ENCODE assay signal across 12 cellular contexts in the genomic region with DNA sequence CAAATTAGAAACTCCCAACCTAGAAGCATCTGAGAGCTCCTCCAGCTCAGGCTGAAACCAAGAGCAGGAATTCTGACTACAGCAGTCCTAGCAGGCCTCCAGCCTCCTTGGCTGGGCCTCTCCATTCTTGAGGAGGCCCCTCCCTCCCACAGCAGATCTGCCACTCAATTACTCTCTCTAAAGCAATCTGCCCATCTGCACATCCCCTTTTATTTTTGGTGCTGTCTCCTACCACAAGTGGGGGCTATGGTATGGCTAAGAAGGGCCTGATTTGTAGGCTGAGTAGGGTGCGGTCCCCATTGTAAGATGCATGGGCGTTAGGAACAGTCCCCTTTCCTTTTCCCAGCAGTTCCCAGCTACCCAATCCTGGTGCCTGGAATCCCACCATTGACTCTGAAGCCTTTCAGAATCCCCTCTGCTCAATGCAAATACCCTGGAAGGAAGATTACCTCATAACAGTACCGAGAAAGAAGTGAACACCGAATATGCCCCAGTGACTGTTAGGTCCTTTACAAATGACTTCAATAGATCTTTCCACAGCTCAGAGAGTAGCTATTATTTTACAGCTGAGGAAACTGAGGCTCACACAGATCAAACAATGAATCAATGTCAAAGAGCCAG. TPM values are rescaled to one million over a fixed set of nuclear protein-coding genes. Genes with fewer than 3 reads are reported as not detected.
DNase-seq lines count a peak whose midpoint lies in the region; ATAC-seq and TF ChIP-seq lines count a peak whose summit lies in the region.
"Had no signal": no experiment of that assay in that cellular context is flagged by ENCODE, and none has a peak within 500 bp of the region (broad histone marks: within the 10 kb centered on the region; RNA-seq: fewer than 3 reads in every experiment).

No MANE protein-coding gene starts in this region.

- no peaks in the 10 kb centered on the region for H3K36me3 Mint-ChIP-seq in naive B cell
- H3K36me3 Mint-ChIP-seq in CD4-positive, alpha-beta T cell (ENCODE audit: low read depth), result no peaks in the 10 kb centered on the region
- H3K36me3 Mint-ChIP-seq: type B pancreatic cell had no signal

- 0 out of 2 replicates have a peak overlapping the region, but pooled peaks have one; percentile 8 for H2AFZ ChIP-seq in Loucy (ENCODE audit: low read length)

- no peaks in the 10 kb centered on the region for H3K9me2 ChIP-seq in Loucy (replicated peaks; ENCODE audit: low read depth, low read length)

- ATAC-seq in naive B cell (ENCODE audit: low read depth in 2 of 2), result peak; percentile 34 to 52
- no peak for ATAC-seq in CD4-positive, alpha-beta T cell (ENCODE audit: poor library complexity)
- no peak for ATAC-seq in HG02678 (IDR thresholded peaks at IDR 0.05; ENCODE audit: unreplicated experiment)
- ATAC-seq: left colon had no signal

- H3K4me3 ChIP-seq in HEK293 (ENCODE audit: low read depth, low read length) (no peak overlapping the region), Loucy (ENCODE audit: low read length, poor library complexity, severe bottlenecking) (no peak overlapping the region)
- H3K4me3 ChIP-seq: smooth muscle cell had no signal

- H3K9me3 Mint-ChIP-seq in naive B cell, result no peaks in the 10 kb centered on the region
- H3K9me3 Mint-ChIP-seq in CD4-positive, alpha-beta T cell, result no peaks in the 10 kb centered on the region
- H3K9me3 Mint-ChIP-seq: type B pancreatic cell had no signal

- H3K27me3 ChIP-seq in Loucy (ENCODE audit: insufficient read depth, low read length, poor library complexity, severe bottlenecking), result no peaks in the 10 kb centered on the region
- H3K27me3 ChIP-seq in CD4-positive, alpha-beta T cell (ENCODE audit: control insufficient read depth, insufficient read depth, low read length), result peaks cover 49% of the 10 kb centered on the region

- intact Hi-C loops in CD4-positive, alpha-beta T cell (cut with DNase I, micrococcal nuclease), result loop anchor here in 1 of 2 experiments (10.0 kb wide), 1 partner anchor 193 kb away; no protein-coding TSS in a partner anchor

- CTCF ChIA-PET in HEK293 (lab: Yijun Ruan, JAX), result interaction anchor here (0.6 to 0.8 kb wide), 3 partner anchors 70 to 193 kb away, joined by 3 read pairs; no protein-coding TSS in a partner anchor
- CTCF ChIA-PET in CD4-positive, alpha-beta T cell (lab: Charles Lee), result no interaction called here

- peak; percentile 23 for DNase-seq in NCI-H2171 treated with DMSO at 0.1 percent for 48 hours (lab: John Stamatoyannopoulos, UW)
- DNase-seq in NCI-H2171 (lab: John Stamatoyannopoulos, UW), result no peak
- no peak for DNase-seq in naive B cell
- no peak for DNase-seq in GDM1 (lab: John Stamatoyannopoulos, UW)
- DNase-seq in CD4-positive, alpha-beta T cell, result no peak
- DNase-seq: ACHN, left colon had no signal

- POLR2A ChIA-PET in HEK293 (lab: Yijun Ruan, JAX), result interaction anchor here (0.6 kb wide), 1 partner anchor 22 kb away, joined by 5 read pairs; no protein-coding TSS in a partner anchor
- POLR2A ChIA-PET in CD4-positive, alpha-beta T cell (lab: Charles Lee), result no interaction called here

- no peaks in the 10 kb centered on the region for H3K4me1 ChIP-seq in HEK293 (ENCODE audit: control insufficient read depth, insufficient read depth, low read length)
- H3K4me1 ChIP-seq in Loucy (ENCODE audit: insufficient read depth, low read length, poor library complexity, severe bottlenecking), result peaks cover 8% of the 10 kb centered on the region

- TF ChIP-seq CTCF in HEK293 (tag by site-specific recombination; IDR thresholded peaks at IDR 0.05) (peak; percentile 75), Loucy (conservative IDR thresholded peaks at IDR 0.05; ENCODE audit: low read length) (peak; percentile 67)
- TF ChIP-seq CTCF in CD4-positive, alpha-beta T cell (IDR thresholded peaks at IDR 0.05), result no peak

- H3K27ac Mint-ChIP-seq in naive B cell, result no peak overlapping the region
- no peak overlapping the region for H3K27ac Mint-ChIP-seq in CD4-positive, alpha-beta T cell
- H3K27ac Mint-ChIP-seq: type B pancreatic cell had no signal

- no peaks in the 10 kb centered on the region for H3K79me2 ChIP-seq in Loucy (ENCODE audit: insufficient read depth, low read length)

- H3K9ac ChIP-seq in Loucy (ENCODE audit: low read depth, low read length, poor library complexity, severe bottlenecking), result no peak overlapping the region

- no peaks in the 10 kb centered on the region for H3K9me3 ChIP-seq in HEK293 (ENCODE audit: control insufficient read depth, insufficient read depth, low read depth, low read length)
- H3K9me3 ChIP-seq in Loucy (ENCODE audit: insufficient read depth, low read depth, low read length), result no peaks in the 10 kb centered on the region
- no peaks in the 10 kb centered on the region for H3K9me3 ChIP-seq in CD4-positive, alpha-beta T cell (ENCODE audit: control insufficient read depth, low read length)

- H4K20me1 ChIP-seq in Loucy (ENCODE audit: insufficient read depth, low read length, poor library complexity, severe bottlenecking), result no peaks in the 10 kb centered on the region

- H3K36me3 ChIP-seq in HEK293 (ENCODE audit: control insufficient read depth in 2 of 2, insufficient read depth in 1 of 2, low read length in 2 of 2), result no peaks in the 10 kb centered on the region
- H3K36me3 ChIP-seq in Loucy (ENCODE audit: insufficient read depth, low read length), result no peaks in the 10 kb centered on the region

- peaks cover 0 to 7% (median 6%) of the 10 kb centered on the region in 3 donors for H3K4me1 Mint-ChIP-seq in naive B cell
- H3K4me1 Mint-ChIP-seq in CD4-positive, alpha-beta T cell (ENCODE audit: low read depth), result peaks cover 5% of the 10 kb centered on the region

- H3K4me3 Mint-ChIP-seq in naive B cell, result peak overlapping the region in 1 of 8 donors; percentile 62
- no peak overlapping the region for H3K4me3 Mint-ChIP-seq in CD4-positive, alpha-beta T cell
- H3K4me3 Mint-ChIP-seq: type B pancreatic cell had no signal

- peaks cover 22 to 54% (median 49%) of the 10 kb centered on the region in 3 donors for H3K27me3 Mint-ChIP-seq in naive B cell
- H3K27me3 Mint-ChIP-seq in CD4-positive, alpha-beta T cell, result peaks cover 55% of the 10 kb centered on the region

- no peak overlapping the region for H3K27ac ChIP-seq in HEK293 (ENCODE audit: extremely low read depth, low read depth, low read length)
- no peak overlapping the region for H3K27ac ChIP-seq in CD4-positive, alpha-beta T cell (ENCODE audit: low read depth, low read length)

- no peak overlapping the region for H3K4me2 ChIP-seq in Loucy (ENCODE audit: low read depth, low read length, poor library complexity, severe bottlenecking)
- H3K4me2 ChIP-seq: smooth muscle cell had no signal

- no peaks in the 10 kb centered on the region for H3F3A ChIP-seq in Loucy (ENCODE audit: low read depth)

TF ChIP-seq in HEK293, 187 proteins besides CTCF, POLR2A, EP300 and RAD21 (continues in another document):
- TF ChIP-seq ZNF654 (tag by site-specific recombination; IDR thresholded peaks at IDR 0.05; ENCODE audit: low read depth) (0 out of 2 replicates have a peak, but pooled peaks have one; percentile 20), ZNF837 (tag by site-specific recombination; IDR thresholded peaks at IDR 0.05) (no peak), SCRT2 (tag by site-specific recombination; IDR thresholded peaks at IDR 0.05) (no peak), ZNF121 (tag by site-specific recombination; IDR thresholded peaks at IDR 0.05) (no peak), SP7 (tag by site-specific recombination; IDR thresholded peaks at IDR 0.05) (no peak)
- TF ChIP-seq, protein P1, sequence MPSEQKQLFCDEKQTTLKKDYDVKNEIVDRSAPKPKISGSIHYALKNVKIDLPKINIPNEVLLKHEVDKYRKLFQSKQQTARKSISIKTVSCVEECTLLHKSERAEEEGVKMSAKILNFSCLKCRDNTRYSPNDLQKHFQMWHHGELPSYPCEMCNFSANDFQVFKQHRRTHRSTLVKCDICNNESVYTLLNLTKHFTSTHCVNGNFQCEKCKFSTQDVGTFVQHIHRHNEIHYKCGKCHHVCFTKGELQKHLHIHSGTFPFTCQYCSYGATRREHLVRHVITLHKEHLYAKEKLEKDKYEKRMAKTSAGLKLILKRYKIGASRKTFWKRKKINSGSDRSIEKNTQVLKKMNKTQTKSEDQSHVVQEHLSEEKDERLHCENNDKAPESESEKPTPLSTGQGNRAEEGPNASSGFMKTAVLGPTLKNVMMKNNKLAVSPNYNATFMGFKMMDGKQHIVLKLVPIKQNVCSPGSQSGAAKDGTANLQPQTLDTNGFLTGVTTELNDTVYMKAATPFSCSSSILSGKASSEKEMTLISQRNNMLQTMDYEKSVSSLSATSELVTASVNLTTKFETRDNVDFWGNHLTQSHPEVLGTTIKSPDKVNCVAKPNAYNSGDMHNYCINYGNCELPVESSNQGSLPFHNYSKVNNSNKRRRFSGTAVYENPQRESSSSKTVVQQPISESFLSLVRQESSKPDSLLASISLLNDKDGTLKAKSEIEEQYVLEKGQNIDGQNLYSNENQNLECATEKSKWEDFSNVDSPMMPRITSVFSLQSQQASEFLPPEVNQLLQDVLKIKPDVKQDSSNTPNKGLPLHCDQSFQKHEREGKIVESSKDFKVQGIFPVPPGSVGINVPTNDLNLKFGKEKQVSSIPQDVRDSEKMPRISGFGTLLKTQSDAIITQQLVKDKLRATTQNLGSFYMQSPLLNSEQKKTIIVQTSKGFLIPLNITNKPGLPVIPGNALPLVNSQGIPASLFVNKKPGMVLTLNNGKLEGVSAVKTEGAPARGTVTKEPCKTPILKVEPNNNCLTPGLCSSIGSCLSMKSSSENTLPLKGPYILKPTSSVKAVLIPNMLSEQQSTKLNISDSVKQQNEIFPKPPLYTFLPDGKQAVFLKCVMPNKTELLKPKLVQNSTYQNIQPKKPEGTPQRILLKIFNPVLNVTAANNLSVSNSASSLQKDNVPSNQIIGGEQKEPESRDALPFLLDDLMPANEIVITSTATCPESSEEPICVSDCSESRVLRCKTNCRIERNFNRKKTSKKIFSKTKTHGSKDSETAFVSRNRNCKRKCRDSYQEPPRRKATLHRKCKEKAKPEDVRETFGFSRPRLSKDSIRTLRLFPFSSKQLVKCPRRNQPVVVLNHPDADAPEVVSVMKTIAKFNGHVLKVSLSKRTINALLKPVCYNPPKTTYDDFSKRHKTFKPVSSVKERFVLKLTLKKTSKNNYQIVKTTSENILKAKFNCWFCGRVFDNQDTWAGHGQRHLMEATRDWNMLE (tag by site-specific recombination; conservative IDR thresholded peaks at IDR 0.05; ENCODE audit: low read depth), result no peak
- TF ChIP-seq, protein P2, sequence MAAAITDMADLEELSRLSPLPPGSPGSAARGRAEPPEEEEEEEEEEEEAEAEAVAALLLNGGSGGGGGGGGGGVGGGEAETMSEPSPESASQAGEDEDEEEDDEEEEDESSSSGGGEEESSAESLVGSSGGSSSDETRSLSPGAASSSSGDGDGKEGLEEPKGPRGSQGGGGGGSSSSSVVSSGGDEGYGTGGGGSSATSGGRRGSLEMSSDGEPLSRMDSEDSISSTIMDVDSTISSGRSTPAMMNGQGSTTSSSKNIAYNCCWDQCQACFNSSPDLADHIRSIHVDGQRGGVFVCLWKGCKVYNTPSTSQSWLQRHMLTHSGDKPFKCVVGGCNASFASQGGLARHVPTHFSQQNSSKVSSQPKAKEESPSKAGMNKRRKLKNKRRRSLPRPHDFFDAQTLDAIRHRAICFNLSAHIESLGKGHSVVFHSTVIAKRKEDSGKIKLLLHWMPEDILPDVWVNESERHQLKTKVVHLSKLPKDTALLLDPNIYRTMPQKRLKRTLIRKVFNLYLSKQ (tag by site-specific recombination; IDR thresholded peaks at IDR 0.05; ENCODE audit: borderline replicate concordance), result no peak

RNA-seq across cellular contexts. Expression of a gene that starts 11.6 kb away (rescaled TPM):
- not detected for polyA plus RNA-seq in naive B cell (ENCODE audit: low read depth in 6 of 6)
- not detected for total RNA-seq in CD4-positive, alpha-beta T cell

Comparison
In these comparisons a context has a peak if more than half of its experiments do, and no peak if none do; other contexts are left out.
1. ATAC-seq: peak in naive B cell (2 of 2); none in CD4-positive, alpha-beta T cell (single experiment) and HG02678 (single experiment).